18 cellular contexts compared by ENCODE assay signal in the genomic region with DNA sequence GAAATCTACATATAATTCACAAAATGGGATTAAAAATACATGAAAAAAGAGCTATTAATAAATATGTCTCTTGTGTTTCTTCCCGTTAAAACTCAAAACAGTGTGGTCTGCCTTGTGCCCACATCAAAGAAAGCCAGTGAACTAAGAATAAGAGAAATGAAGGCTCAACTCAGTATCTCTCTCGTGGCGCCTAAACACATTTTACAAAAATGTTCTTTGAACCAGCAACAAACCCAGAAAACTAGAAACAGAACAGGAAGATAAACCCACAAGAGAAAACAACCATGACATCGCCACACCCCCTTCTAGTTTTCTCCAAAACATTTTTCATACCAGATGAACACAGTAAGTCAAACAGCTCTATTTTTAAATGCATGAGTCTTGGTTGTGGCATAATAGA.
DNase-seq lines count a peak whose midpoint lies in the region; ATAC-seq and TF ChIP-seq lines count a peak whose summit lies in the region.
"Had no signal": no experiment of that assay in that cellular context is flagged by ENCODE, and none has a peak within 500 bp of the region (broad histone marks: within the 10 kb centered on the region; RNA-seq: fewer than 3 reads in every experiment).

No MANE protein-coding gene starts in this region.

- H3K36me3 ChIP-seq in Peyer's patch (no peaks in the 10 kb centered on the region), brain microvascular endothelial cell (replicated peaks) (no peaks in the 10 kb centered on the region), psoas muscle (ENCODE audit: insufficient read depth in 1 of 2, low read depth in 1 of 2) (no peaks in the 10 kb centered on the region), vagina (no peaks in the 10 kb centered on the region)
- H3K36me3 ChIP-seq: neural progenitor cell had no signal

- WGBS in psoas muscle, 3 donors: 73 to 87% (median 80%) methylated on average over 4 of the region's 4 CpGs

- in situ Hi-C loops in brain microvascular endothelial cell (cut with HindIII; ENCODE audit: low pct_ligation_motif_present, low sequenced_read_pairs): no loop called here

- peak; percentile 33 for DNase-seq in GM12865 (ENCODE audit: low read depth)
- peak in 2 of 3 donors; percentile 52 to 53 for DNase-seq in Peyer's patch
- DNase-seq in brain microvascular endothelial cell: no peak
- no peak for DNase-seq in psoas muscle
- no peak for DNase-seq in vagina (ENCODE audit: extremely low spot score in 2 of 2)
- DNase-seq: activated naive CD8-positive, alpha-beta T cell treated with anti-CD3 and anti-CD28 coated beads for 36 hours; AML-193; DMS79 treated with DMSO at 0.1 percent for 48 hours; Karpas-422; NCI-H1694; NCI-H748 treated with DMSO at 0.1 percent for 48 hours; T1000 had no signal

- ATAC-seq in GM19438 (IDR thresholded peaks at IDR 0.05; ENCODE audit: low read depth, unreplicated experiment) (peak; percentile 80), HG02943 (IDR thresholded peaks at IDR 0.05; ENCODE audit: low read depth, unreplicated experiment) (peak; percentile 51), HG02938 (IDR thresholded peaks at IDR 0.05; ENCODE audit: unreplicated experiment) (no peak), psoas muscle (no peak)
- ATAC-seq: sciatic nerve had no signal

- TF ChIP-seq CTCF in GM12865 (IDR thresholded peaks at IDR 0.05; ENCODE audit: insufficient read depth, low read depth, low read length, missing control alignments) (no peak), Peyer's patch (IDR thresholded peaks at IDR 0.05) (no peak), brain microvascular endothelial cell (IDR thresholded peaks at IDR 0.05; ENCODE audit: low read depth, low read length, missing control alignments) (no peak), psoas muscle (IDR thresholded peaks at IDR 0.05) (no peak), vagina (IDR thresholded peaks at IDR 0.05) (no peak)

- no peak for TF ChIP-seq POLR2A in Peyer's patch (IDR thresholded peaks at IDR 0.05)
- no peak for TF ChIP-seq POLR2A in vagina (IDR thresholded peaks at IDR 0.05)

- intact Hi-C loops in psoas muscle (cut with DNase I): no loop called here
- intact Hi-C loops in vagina (cut with DNase I): no loop called here

- H3K27me3 ChIP-seq in Peyer's patch (no peaks in the 10 kb centered on the region), brain microvascular endothelial cell (replicated peaks) (no peaks in the 10 kb centered on the region), psoas muscle (ENCODE audit: insufficient read depth in 3 of 3, low read length in 2 of 3) (peaks cover 0 to 3% (median 0%) of the 10 kb centered on the region in 3 donors), vagina (no peaks in the 10 kb centered on the region)
- H3K27me3 ChIP-seq: neural progenitor cell had no signal

- H3K4me1 ChIP-seq in Peyer's patch: no peaks in the 10 kb centered on the region
- H3K4me1 ChIP-seq in psoas muscle: no peaks in the 10 kb centered on the region
- no peaks in the 10 kb centered on the region for H3K4me1 ChIP-seq in vagina

- H3K4me3 ChIP-seq in GM12865 (ENCODE audit: low read depth, low read length): no peak overlapping the region
- H3K4me3 ChIP-seq in Peyer's patch: no peak overlapping the region
- H3K4me3 ChIP-seq in brain microvascular endothelial cell (ENCODE audit: low read depth, low read length): no peak overlapping the region
- no peak overlapping the region for H3K4me3 ChIP-seq in psoas muscle
- H3K4me3 ChIP-seq in vagina: no peak overlapping the region
- H3K4me3 ChIP-seq: neural progenitor cell had no signal

- H3K9me3 ChIP-seq in Peyer's patch (no peaks in the 10 kb centered on the region), psoas muscle (no peaks in the 10 kb centered on the region), vagina (no peaks in the 10 kb centered on the region)

- H3K27ac ChIP-seq in Peyer's patch (no peak overlapping the region), brain microvascular endothelial cell (no peak overlapping the region), psoas muscle (no peak overlapping the region), vagina (no peak overlapping the region)
- H3K27ac ChIP-seq: epithelial cell of prostate, neural progenitor cell had no signal

Comparison
In these comparisons a context has a peak if more than half of its experiments do, and no peak if none do; other contexts are left out.
1. DNase-seq: peak in GM12865 (single experiment) and Peyer's patch (2 of 3); none in brain microvascular endothelial cell (single experiment), psoas muscle (0 of 2) and vagina (0 of 2).
2. ATAC-seq: peak in GM19438 (single experiment) and HG02943 (single experiment); none in HG02938 (single experiment) and psoas muscle (0 of 4).